ENCODE assay signal across 1 cellular context in genomic region chr6:30100154-30100553, GRCh38.
TF ChIP-seq lines count a peak whose summit lies in the region.

No MANE protein-coding gene starts in this region.

TF ChIP-seq in HCT116, 20 proteins besides CTCF, POLR2A, EP300 and RAD21 (continued from another document):
- TF ChIP-seq REST (IDR thresholded peaks at IDR 0.05; ENCODE audit: low read depth) = no peak
- no peak for TF ChIP-seq SRF (IDR thresholded peaks at IDR 0.05; ENCODE audit: low read depth)
- TF ChIP-seq, protein P1, sequence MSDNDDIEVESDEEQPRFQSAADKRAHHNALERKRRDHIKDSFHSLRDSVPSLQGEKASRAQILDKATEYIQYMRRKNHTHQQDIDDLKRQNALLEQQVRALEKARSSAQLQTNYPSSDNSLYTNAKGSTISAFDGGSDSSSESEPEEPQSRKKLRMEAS (IDR thresholded peaks at IDR 0.05) = no peak
- TF ChIP-seq CEBPB (IDR thresholded peaks at IDR 0.05; ENCODE audit: low read depth) = no peak
